Comparison of ENCODE assay signal across 24 cellular contexts in the genomic region with DNA sequence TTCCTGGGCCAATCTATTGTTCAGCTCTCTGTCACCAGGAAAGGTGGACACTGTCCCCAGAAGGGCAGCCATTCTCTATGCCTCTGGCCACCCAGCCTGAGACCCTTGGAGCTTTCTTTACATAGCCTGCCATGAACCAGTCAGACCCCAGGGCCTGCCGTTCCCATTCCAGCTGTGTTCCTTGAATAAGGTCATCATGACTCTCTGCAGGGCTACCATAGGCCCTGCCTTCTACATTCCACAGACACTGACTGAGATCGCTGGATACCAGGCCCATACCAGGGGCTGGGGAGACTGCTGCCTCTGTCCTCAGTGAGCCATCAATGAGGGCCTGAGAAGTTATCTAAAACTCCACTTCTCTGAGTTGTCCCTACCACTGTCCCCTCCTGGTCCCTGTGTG.
A peak's percentile ranks its signal among the peaks of the same experiment; 100 is the strongest.
DNase-seq lines count a peak whose midpoint lies in the region; ATAC-seq, FAIRE-seq and TF ChIP-seq lines count a peak whose summit lies in the region.
"Had no signal": no experiment of that assay in that cellular context is flagged by ENCODE, and none has a peak within 500 bp of the region (broad histone marks: within the 10 kb centered on the region; RNA-seq: fewer than 3 reads in every experiment).

No MANE protein-coding gene starts in this region.

- ATAC-seq in WTC11: peak; percentile 48
- ATAC-seq: Panc1 had no signal

- no peak overlapping the region for H3K4me3 ChIP-seq in subcutaneous abdominal adipose tissue (ENCODE audit: low read depth in 1 of 5, low read length in 5 of 5)
- H3K4me3 ChIP-seq: left lung, SJSA1, skin epidermis, thyroid gland had no signal

- no peaks in the 10 kb centered on the region for H3K9me3 ChIP-seq in subcutaneous abdominal adipose tissue (ENCODE audit: control insufficient read depth in 5 of 5, low read length in 5 of 5)
- H3K9me3 ChIP-seq: left lung, SJSA1, thyroid gland had no signal

- H3K4me1 Mint-ChIP-seq in WTC11: no peaks in the 10 kb centered on the region

- H3K4me1 ChIP-seq in subcutaneous abdominal adipose tissue (ENCODE audit: control insufficient read depth in 5 of 5, insufficient read depth in 5 of 5, low read length in 5 of 5): peaks cover 4 to 22% (median 10%) of the 10 kb centered on the region in 5 donors
- H3K4me1 ChIP-seq: SJSA1, thyroid gland had no signal

- no peaks in the 10 kb centered on the region for H3K9me3 Mint-ChIP-seq in WTC11
- H3K9me3 Mint-ChIP-seq: activated B cell treated with CpG ODN at 0.5 μM for 24 hours; activated CD4-positive, alpha-beta memory T cell treated with anti-CD3 and anti-CD28 coated beads, Interleukin-2, amount 10 ng/mL, durations not matched to agents 7 days and 5 days; T-helper 2 cell treated with Interferon-gamma antibody and Interleukin-4, amounts not matched to agents 5 μg/mL and 100 μg/mL, for 36 hours had no signal

- H3K36me3 Mint-ChIP-seq in WTC11: no peaks in the 10 kb centered on the region

- peak overlapping the region; percentile 39 for H3K27ac ChIP-seq in subcutaneous abdominal adipose tissue (ENCODE audit: low read depth, low read length)
- H3K27ac ChIP-seq: left lung, SJSA1, skin epidermis, thyroid gland had no signal

- no peak overlapping the region for H3K27ac Mint-ChIP-seq in WTC11
- H3K27ac Mint-ChIP-seq: activated B cell treated with CpG ODN at 0.5 μM for 24 hours; activated CD4-positive, alpha-beta memory T cell treated with anti-CD3 and anti-CD28 coated beads, Interleukin-2, amount 10 ng/mL, durations not matched to agents 7 days and 5 days; T-helper 2 cell treated with Interferon-gamma antibody and Interleukin-4, amounts not matched to agents 5 μg/mL and 100 μg/mL, for 36 hours had no signal

- CTCF ChIA-PET in WTC11 (lab: Charles Lee): interaction anchor here (0.9 to 5.5 kb wide), 6 partner anchors 9 to 116 kb away, joined by 3 to 104 read pairs (median 6); a partner anchor contains a TSS

- peaks cover 5 to 91% (median 87%) of the 10 kb centered on the region in 5 donors for H3K36me3 ChIP-seq in subcutaneous abdominal adipose tissue (ENCODE audit: control insufficient read depth in 5 of 5, insufficient read depth in 5 of 5, low read length in 5 of 5)

- H3K27me3 Mint-ChIP-seq in WTC11 (ENCODE audit: low read depth): no peaks in the 10 kb centered on the region
- H3K27me3 Mint-ChIP-seq: activated B cell treated with CpG ODN at 0.5 μM for 24 hours; activated CD4-positive, alpha-beta memory T cell treated with anti-CD3 and anti-CD28 coated beads, Interleukin-2, amount 10 ng/mL, durations not matched to agents 7 days and 5 days had no signal

- H3K27me3 ChIP-seq in subcutaneous abdominal adipose tissue (ENCODE audit: control insufficient read depth in 5 of 5, insufficient read depth in 4 of 5, low read length in 5 of 5): no peaks in the 10 kb centered on the region
- H3K27me3 ChIP-seq: left lung, SJSA1, thyroid gland had no signal

- DNase-seq in GM03348 (ENCODE audit: low spot score): peak; percentile 24
- DNase-seq in WTC11 (ENCODE audit: low spot score): no peak
- DNase-seq in iPS-NIHi7 (ENCODE audit: extremely low spot score): peak; percentile 64
- DNase-seq in NCI-H1048 (lab: John Stamatoyannopoulos, UW): no peak
- DNase-seq in GM12891 (ENCODE audit: insufficient read length, low spot score): no peak
- no peak for DNase-seq in DMS114 treated with DMSO at 0.1 percent for 48 hours (lab: John Stamatoyannopoulos, UW; ENCODE audit: unreplicated experiment)
- DNase-seq: activated B cell treated with CpG ODN at 0.5 μM for 24 hours; activated CD4-positive, alpha-beta memory T cell treated with anti-CD3 and anti-CD28 coated beads, Interleukin-2, amount 10 ng/mL, durations not matched to agents 7 days and 5 days; activated naive CD4-positive, alpha-beta T cell; activated T-cell treated with anti-CD3 and anti-CD28 coated beads, Interleukin-2, amount 50 U/mL, for 1 hour; COR-L47; effector memory CD4-positive, alpha-beta T cell; left lung; MM.1S; NCI-H146; NCI-H2227 treated with DMSO at 0.1 percent for 48 hours; stimulated activated CD4-positive, alpha-beta T cell treated with anti-CD3 and anti-CD28 coated beads, Interleukin-2, amount 100 ng/mL, for 24 hours; stimulated activated naive CD4-positive, alpha-beta T cell treated with Interleukin-2 at 50 U/mL for 16 hours; thyroid gland had no signal

- H3K9ac ChIP-seq in subcutaneous abdominal adipose tissue (ENCODE audit: low read length in 5 of 5): no peak overlapping the region

- POLR2A ChIA-PET in WTC11 (lab: Charles Lee): interaction anchor here (0.7 kb wide), 1 partner anchor 53 kb away, joined by 3 read pairs; no protein-coding TSS in a partner anchor

- no peak overlapping the region for H3K4me3 Mint-ChIP-seq in WTC11
- H3K4me3 Mint-ChIP-seq: activated B cell treated with CpG ODN at 0.5 μM for 24 hours; activated CD4-positive, alpha-beta memory T cell treated with anti-CD3 and anti-CD28 coated beads, Interleukin-2, amount 10 ng/mL, durations not matched to agents 7 days and 5 days; T-helper 2 cell treated with Interferon-gamma antibody and Interleukin-4, amounts not matched to agents 5 μg/mL and 100 μg/mL, for 36 hours had no signal

- no peak for TF ChIP-seq POLR2A in GM12891 (IDR thresholded peaks at IDR 0.05; ENCODE audit: low read depth, low read length)

- TF ChIP-seq CTCF in WTC11 (IDR thresholded peaks at IDR 0.05): no peak

- FAIRE-seq in GM12891 (lab: Jason Lieb, UNC): no peak

TF ChIP-seq in WTC11, 78 proteins besides CTCF, POLR2A, EP300 and RAD21 (continues in another document):
- TF ChIP-seq, protein P1, sequence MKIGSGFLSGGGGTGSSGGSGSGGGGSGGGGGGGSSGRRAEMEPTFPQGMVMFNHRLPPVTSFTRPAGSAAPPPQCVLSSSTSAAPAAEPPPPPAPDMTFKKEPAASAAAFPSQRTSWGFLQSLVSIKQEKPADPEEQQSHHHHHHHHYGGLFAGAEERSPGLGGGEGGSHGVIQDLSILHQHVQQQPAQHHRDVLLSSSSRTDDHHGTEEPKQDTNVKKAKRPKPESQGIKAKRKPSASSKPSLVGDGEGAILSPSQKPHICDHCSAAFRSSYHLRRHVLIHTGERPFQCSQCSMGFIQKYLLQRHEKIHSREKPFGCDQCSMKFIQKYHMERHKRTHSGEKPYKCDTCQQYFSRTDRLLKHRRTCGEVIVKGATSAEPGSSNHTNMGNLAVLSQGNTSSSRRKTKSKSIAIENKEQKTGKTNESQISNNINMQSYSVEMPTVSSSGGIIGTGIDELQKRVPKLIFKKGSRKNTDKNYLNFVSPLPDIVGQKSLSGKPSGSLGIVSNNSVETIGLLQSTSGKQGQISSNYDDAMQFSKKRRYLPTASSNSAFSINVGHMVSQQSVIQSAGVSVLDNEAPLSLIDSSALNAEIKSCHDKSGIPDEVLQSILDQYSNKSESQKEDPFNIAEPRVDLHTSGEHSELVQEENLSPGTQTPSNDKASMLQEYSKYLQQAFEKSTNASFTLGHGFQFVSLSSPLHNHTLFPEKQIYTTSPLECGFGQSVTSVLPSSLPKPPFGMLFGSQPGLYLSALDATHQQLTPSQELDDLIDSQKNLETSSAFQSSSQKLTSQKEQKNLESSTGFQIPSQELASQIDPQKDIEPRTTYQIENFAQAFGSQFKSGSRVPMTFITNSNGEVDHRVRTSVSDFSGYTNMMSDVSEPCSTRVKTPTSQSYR (CRISPR knock-in tag; IDR thresholded peaks at IDR 0.05): no peak
- no peak for TF ChIP-seq ESRRA (CRISPR knock-in tag; IDR thresholded peaks at IDR 0.05; ENCODE audit: borderline replicate concordance)
- TF ChIP-seq, protein P2, sequence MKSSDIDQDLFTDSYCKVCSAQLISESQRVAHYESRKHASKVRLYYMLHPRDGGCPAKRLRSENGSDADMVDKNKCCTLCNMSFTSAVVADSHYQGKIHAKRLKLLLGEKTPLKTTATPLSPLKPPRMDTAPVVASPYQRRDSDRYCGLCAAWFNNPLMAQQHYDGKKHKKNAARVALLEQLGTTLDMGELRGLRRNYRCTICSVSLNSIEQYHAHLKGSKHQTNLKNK (CRISPR knock-in tag; IDR thresholded peaks at IDR 0.05): no peak
- TF ChIP-seq NFATC4 (CRISPR knock-in tag; IDR thresholded peaks at IDR 0.05): no peak

TF ChIP-seq in GM12891, 5 proteins besides CTCF, POLR2A, EP300 and RAD21:
- TF ChIP-seq TAF1 (IDR thresholded peaks at IDR 0.05; ENCODE audit: low read depth, low read length): no peak
- no peak for TF ChIP-seq POU2F2 (IDR thresholded peaks at IDR 0.05; ENCODE audit: low read depth, low read length)
- TF ChIP-seq POLR2AphosphoS5 (IDR thresholded peaks at IDR 0.05; ENCODE audit: low read depth, low read length): no peak
- TF ChIP-seq PAX5 (IDR thresholded peaks at IDR 0.05; ENCODE audit: insufficient read depth, low read length, severe bottlenecking): no peak
- TF ChIP-seq SPI1 (IDR thresholded peaks at IDR 0.05; ENCODE audit: low read depth, low read length): no peak
TF ChIP-seq in GM12891: peak in this region for 0.

Comparison
In these comparisons a context has a peak if more than half of its experiments do, and no peak if none do; other contexts are left out.
1. DNase-seq: peak in GM03348 (single experiment) and iPS-NIHi7 (single experiment); none in WTC11 (single experiment), NCI-H1048 (single experiment), GM12891 (single experiment) and DMS114 treated with DMSO at 0.1 percent for 48 hours (single experiment).